Comparison of ENCODE assay signal across 9 cellular contexts in the genomic region with DNA sequence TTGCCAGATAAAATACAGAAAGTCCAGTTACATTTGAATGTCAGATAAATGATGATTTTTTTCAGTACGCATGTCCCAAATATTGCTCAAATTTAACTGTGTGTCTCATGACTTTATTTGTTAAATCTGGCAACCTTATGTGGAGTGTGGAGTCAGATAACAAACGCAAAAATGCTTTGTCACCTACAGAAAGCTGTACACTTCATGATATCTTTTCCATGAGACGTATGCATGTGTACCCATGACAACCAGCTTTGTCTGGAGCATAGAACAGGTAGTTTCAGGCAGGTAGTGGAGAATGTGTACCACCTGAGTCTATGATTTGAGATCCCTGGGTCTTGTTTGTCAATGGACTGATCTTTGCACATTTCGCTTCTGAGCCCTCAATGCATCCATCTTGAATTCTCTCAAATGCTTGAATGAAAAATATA.
DNase-seq lines count a peak whose midpoint lies in the region; ATAC-seq and TF ChIP-seq lines count a peak whose summit lies in the region.
"Had no signal": no experiment of that assay in that cellular context is flagged by ENCODE, and none has a peak within 500 bp of the region (broad histone marks: within the 10 kb centered on the region; RNA-seq: fewer than 3 reads in every experiment).

No MANE protein-coding gene starts in this region.

- H3K79me2 ChIP-seq in OCI-LY7 (ENCODE audit: insufficient read depth, low read depth, low read length) (no peaks in the 10 kb centered on the region), osteoblast (ENCODE audit: insufficient read depth, low read length) (no peaks in the 10 kb centered on the region)

- H3K27ac Mint-ChIP-seq in glutamatergic neuron (ENCODE audit: unreplicated experiment) = no peak overlapping the region

- H3K4me1 Mint-ChIP-seq in glutamatergic neuron (ENCODE audit: low read depth, unreplicated experiment) = peaks cover 32% of the 10 kb centered on the region

- H3K36me3 Mint-ChIP-seq in glutamatergic neuron (ENCODE audit: unreplicated experiment) = no peaks in the 10 kb centered on the region

- no peak for TF ChIP-seq CTCF in OCI-LY7 (conservative IDR thresholded peaks at IDR 0.05; ENCODE audit: low read length)
- TF ChIP-seq CTCF in osteoblast (IDR thresholded peaks at IDR 0.05; ENCODE audit: extremely low read depth, low read depth, low read length) = no peak
- no peak for TF ChIP-seq CTCF in glutamatergic neuron (IDR thresholded peaks at IDR 0.05; ENCODE audit: partially characterized antibody, unreplicated experiment)

- no peaks in the 10 kb centered on the region for H4K20me1 ChIP-seq in BLaER1 treated with 17β-estradiol and CSF1 and Interleukin-3, amounts not matched to agents 10 nM and 100 nM
- H4K20me1 ChIP-seq in OCI-LY7 (ENCODE audit: insufficient read depth, low read length) (no peaks in the 10 kb centered on the region), osteoblast (ENCODE audit: insufficient read depth, low read length) (no peaks in the 10 kb centered on the region)

- no peaks in the 10 kb centered on the region for H3K9me3 Mint-ChIP-seq in glutamatergic neuron (ENCODE audit: unreplicated experiment)

- H3K36me3 ChIP-seq in BLaER1 treated with 17β-estradiol and CSF1 and Interleukin-3, amounts not matched to agents 10 nM and 100 nM = no peaks in the 10 kb centered on the region
- no peaks in the 10 kb centered on the region for H3K36me3 ChIP-seq in OCI-LY7 (ENCODE audit: insufficient read depth, low read length)
- no peaks in the 10 kb centered on the region for H3K36me3 ChIP-seq in osteoblast (ENCODE audit: insufficient read depth, low read length)

- POLR2A ChIA-PET in OCI-LY7 (lab: Charles Lee) = interaction anchor here (0.6 kb wide), 1 partner anchor 287 kb away, joined by 3 read pairs; no protein-coding TSS in a partner anchor

- H3K9me3 ChIP-seq in BLaER1 treated with 17β-estradiol and CSF1 and Interleukin-3, amounts not matched to agents 10 nM and 100 nM (replicated peaks in 1 of 11) = no peaks in the 10 kb centered on the region
- no peaks in the 10 kb centered on the region for H3K9me3 ChIP-seq in OCI-LY7 (ENCODE audit: low read length)
- H3K9me3 ChIP-seq in osteoblast (ENCODE audit: low read depth, low read length) = no peaks in the 10 kb centered on the region

- H3K9me2 ChIP-seq in OCI-LY7 (ENCODE audit: insufficient read depth, low read length) = no peaks in the 10 kb centered on the region

- H3K9ac ChIP-seq in BLaER1 treated with 17β-estradiol and CSF1 and Interleukin-3, amounts not matched to agents 10 nM and 100 nM = peak overlapping the region; percentile 57 to 78 (median 73); a peak in 21 of 22 replicates

- H3K4me3 Mint-ChIP-seq in glutamatergic neuron (ENCODE audit: unreplicated experiment) = no peak overlapping the region

- peak overlapping the region in 1 of 10 experiments; percentile 1; a peak in 1 of 20 replicates for H3K4me3 ChIP-seq in BLaER1 treated with 17β-estradiol and CSF1 and Interleukin-3, amounts not matched to agents 10 nM and 100 nM
- H3K4me3 ChIP-seq in OCI-LY7 (ENCODE audit: low read depth, low read length, poor library complexity, severe bottlenecking) = no peak overlapping the region
- H3K4me3 ChIP-seq in osteoblast (ENCODE audit: insufficient read depth, low read length) = no peak overlapping the region

- CTCF ChIA-PET in OCI-LY7 (lab: Charles Lee; ENCODE audit: unreplicated experiment) = no interaction called here

- ATAC-seq in GM18502 (IDR thresholded peaks at IDR 0.05; ENCODE audit: poor library complexity, unreplicated experiment) (no peak), GM21786 (IDR thresholded peaks at IDR 0.05; ENCODE audit: unreplicated experiment) (no peak)
- no peak for ATAC-seq in activated CD4-positive, CD25-positive, alpha-beta regulatory T cell treated with anti-CD3 and anti-CD28 coated beads, Interleukin-2, amount 50 U/mL, for 24 hours

- no peak for DNase-seq in OCI-LY7 (ENCODE audit: low spot score)
- no peak for DNase-seq in osteoblast (ENCODE audit: insufficient read length, low spot score, missing footprints)
- no peak for DNase-seq in glutamatergic neuron
- DNase-seq: DMS79 treated with DMSO at 0.1 percent for 48 hours had no signal

- H3K4me2 ChIP-seq in BLaER1 treated with 17β-estradiol and CSF1 and Interleukin-3, amounts not matched to agents 10 nM and 100 nM = peak overlapping the region; percentile 55 to 85 (median 73)
- H3K4me2 ChIP-seq in OCI-LY7 (ENCODE audit: low read length) = peak overlapping the region; percentile 50
- H3K4me2 ChIP-seq in osteoblast (ENCODE audit: insufficient read depth, low read length) = no peak overlapping the region

- H3K4me1 ChIP-seq in BLaER1 treated with 17β-estradiol and CSF1 and Interleukin-3, amounts not matched to agents 10 nM and 100 nM = peaks cover 75 to 100% (median 93%) of the 10 kb centered on the region in 10 experiments
- H3K4me1 ChIP-seq in OCI-LY7 (ENCODE audit: insufficient read depth, low read length, poor library complexity, severe bottlenecking) = peaks cover 60% of the 10 kb centered on the region
- peaks cover 19% of the 10 kb centered on the region for H3K4me1 ChIP-seq in osteoblast (ENCODE audit: insufficient read depth, low read length)

- intact Hi-C loops in OCI-LY7 (cut with micrococcal nuclease; ENCODE audit: unreplicated experiment) = no loop called here

- H2AFZ ChIP-seq in OCI-LY7 (ENCODE audit: low read length) = peak overlapping the region; percentile 77; the same call in 1 of the 2 replicates
- H2AFZ ChIP-seq in osteoblast (ENCODE audit: low read length) = peak overlapping the region; percentile 90

- peaks cover 11% of the 10 kb centered on the region for H3K27me3 Mint-ChIP-seq in glutamatergic neuron (ENCODE audit: unreplicated experiment)

- BruUV-seq in OCI-LY7 (replicated peaks; lab: Mats Ljungman, UMichigan) = no TSS peak

- no peaks in the 10 kb centered on the region for H3K27me3 ChIP-seq in BLaER1 treated with 17β-estradiol and CSF1 and Interleukin-3, amounts not matched to agents 10 nM and 100 nM
- no peaks in the 10 kb centered on the region for H3K27me3 ChIP-seq in osteoblast (ENCODE audit: insufficient read depth, low read length)

- H3K27ac ChIP-seq in BLaER1 treated with 17β-estradiol and CSF1 and Interleukin-3, amounts not matched to agents 10 nM and 100 nM = peak overlapping the region; percentile 88 to 95 (median 90)
- no peak overlapping the region for H3K27ac ChIP-seq in OCI-LY7 (ENCODE audit: low read depth, low read length, poor library complexity, severe bottlenecking)
- H3K27ac ChIP-seq in cingulate gyrus (ENCODE audit: low read depth, low read length) = peak overlapping the region; percentile 94
- H3K27ac ChIP-seq in osteoblast (ENCODE audit: low read depth, low read length) = peak overlapping the region; percentile 92
